ENCODE assay signal across 8 cellular contexts in genomic region chr6:41182069-41183034, GRCh38. TPM values are rescaled to one million over a fixed set of nuclear protein-coding genes. Genes with fewer than 3 reads are reported as not detected.
DNase-seq lines count a peak whose midpoint lies in the region; ATAC-seq and TF ChIP-seq lines count a peak whose summit lies in the region.

No MANE protein-coding gene starts in this region.

- no peak for ATAC-seq in GM21786 (IDR thresholded peaks at IDR 0.05; ENCODE audit: unreplicated experiment)

- H3K27ac ChIP-seq in KMS-11, result no peak overlapping the region
- H3K27ac ChIP-seq in Peyer's patch, result no peak overlapping the region
- no peak overlapping the region for H3K27ac ChIP-seq in right atrium auricular region

- no peaks in the 10 kb centered on the region for H4K20me1 ChIP-seq in KMS-11 (ENCODE audit: insufficient read depth)

- H3K27me3 ChIP-seq in KMS-11 (ENCODE audit: insufficient read depth, low read depth) (no peaks in the 10 kb centered on the region), Peyer's patch (no peaks in the 10 kb centered on the region), adipocyte (replicated peaks; ENCODE audit: control insufficient read depth, insufficient read depth, low read length) (peaks cover 42% of the 10 kb centered on the region), right atrium auricular region (no peaks in the 10 kb centered on the region)

- peak; percentile 72 for TF ChIP-seq CTCF in GM12872 (IDR thresholded peaks at IDR 0.05; ENCODE audit: insufficient read depth, low read depth, low read length)
- peak; percentile 66 for TF ChIP-seq CTCF in KMS-11 (conservative IDR thresholded peaks at IDR 0.05; ENCODE audit: low read depth, low read length)
- peak; percentile 14 to 66 (median 53) for TF ChIP-seq CTCF in Peyer's patch (IDR thresholded peaks at IDR 0.05)
- TF ChIP-seq CTCF in right atrium auricular region (IDR thresholded peaks at IDR 0.05), result peak in 1 of 2 donors; percentile 42

- DNase-seq in ACHN (peak; percentile 66), Peyer's patch (peak in 2 of 3 donors; percentile 27 to 69), adipocyte (ENCODE audit: low read depth) (peak; percentile 65), right atrium auricular region (ENCODE audit: low spot score) (peak; percentile 61)
- DNase-seq in stimulated activated CD4-positive, alpha-beta T cell treated with anti-CD3 and anti-CD28 coated beads, Interleukin-15, amount 100 ng/mL, for 24 hours, result peak; percentile 44

- H3K4me1 ChIP-seq in KMS-11 (ENCODE audit: low read depth, poor library complexity, severe bottlenecking) (no peaks in the 10 kb centered on the region), Peyer's patch (no peaks in the 10 kb centered on the region), adipocyte (ENCODE audit: control insufficient read depth, insufficient read depth, low read length) (no peaks in the 10 kb centered on the region), right atrium auricular region (no peaks in the 10 kb centered on the region)

- no peak overlapping the region for H3K9ac ChIP-seq in KMS-11
- no peak overlapping the region for H3K9ac ChIP-seq in adipocyte (ENCODE audit: low read length)

- H3K4me3 ChIP-seq in KMS-11 (IDR thresholded peaks at IDR 0.05; ENCODE audit: insufficient read depth, low read depth, low read length), result no peak overlapping the region
- no peak overlapping the region for H3K4me3 ChIP-seq in Peyer's patch
- H3K4me3 ChIP-seq in adipocyte (ENCODE audit: low read length), result no peak overlapping the region
- H3K4me3 ChIP-seq in right atrium auricular region, result no peak overlapping the region

- H3K36me3 ChIP-seq in KMS-11 (ENCODE audit: insufficient read depth) (no peaks in the 10 kb centered on the region), Peyer's patch (no peaks in the 10 kb centered on the region), adipocyte (ENCODE audit: control insufficient read depth, insufficient read depth, low read length, severe bottlenecking) (no peaks in the 10 kb centered on the region), right atrium auricular region (no peaks in the 10 kb centered on the region)

- TF ChIP-seq POLR2A in Peyer's patch (IDR thresholded peaks at IDR 0.05), result no peak

- H2AFZ ChIP-seq in KMS-11 (ENCODE audit: low read depth), result no peak overlapping the region

- no peak overlapping the region for H3K4me2 ChIP-seq in KMS-11

- in situ Hi-C loops in ACHN (cut with HindIII; ENCODE audit: low pct_ligation_motif_present, low pct_unique_long_range_greater_than_20kb, low sequenced_read_pairs), result no loop called here

- H3K9me3 ChIP-seq in Peyer's patch (no peaks in the 10 kb centered on the region), adipocyte (ENCODE audit: control insufficient read depth, low read length) (no peaks in the 10 kb centered on the region), right atrium auricular region (no peaks in the 10 kb centered on the region)

- no peaks in the 10 kb centered on the region for H3K79me2 ChIP-seq in KMS-11 (ENCODE audit: insufficient read depth, low read depth)

RNA-seq across cellular contexts. Expression of gene TREML2, which starts 18.6 kb away (rescaled TPM):
- total RNA-seq in Peyer's patch, result under 1 TPM in 1 of 4 donors, not detected in 3; 0.40 TPM
- total RNA-seq in right atrium auricular region, result under 1 TPM in 1 of 2 donors, not detected in 1; 0.12 TPM

RNA-seq across cellular contexts. Expression of gene TREM2, which starts 19.4 kb away (rescaled TPM):
- total RNA-seq in Peyer's patch (1 to 10 TPM in 1 of 4 donors, not detected in 3; 1.2 TPM), right atrium auricular region (1 to 10 TPM; 1.6 to 7.0 TPM)

RNA-seq across cellular contexts. Expression of gene TREML1, which starts 28.2 kb away (rescaled TPM):
- total RNA-seq in Peyer's patch (not detected), right atrium auricular region (not detected)

RNA-seq across cellular contexts. Expression of gene TREML4, which starts 45.8 kb away (rescaled TPM):
- total RNA-seq in Peyer's patch (not detected), right atrium auricular region (not detected)
